Comparison of ENCODE assay signal across 14 cellular contexts in the genomic region with DNA sequence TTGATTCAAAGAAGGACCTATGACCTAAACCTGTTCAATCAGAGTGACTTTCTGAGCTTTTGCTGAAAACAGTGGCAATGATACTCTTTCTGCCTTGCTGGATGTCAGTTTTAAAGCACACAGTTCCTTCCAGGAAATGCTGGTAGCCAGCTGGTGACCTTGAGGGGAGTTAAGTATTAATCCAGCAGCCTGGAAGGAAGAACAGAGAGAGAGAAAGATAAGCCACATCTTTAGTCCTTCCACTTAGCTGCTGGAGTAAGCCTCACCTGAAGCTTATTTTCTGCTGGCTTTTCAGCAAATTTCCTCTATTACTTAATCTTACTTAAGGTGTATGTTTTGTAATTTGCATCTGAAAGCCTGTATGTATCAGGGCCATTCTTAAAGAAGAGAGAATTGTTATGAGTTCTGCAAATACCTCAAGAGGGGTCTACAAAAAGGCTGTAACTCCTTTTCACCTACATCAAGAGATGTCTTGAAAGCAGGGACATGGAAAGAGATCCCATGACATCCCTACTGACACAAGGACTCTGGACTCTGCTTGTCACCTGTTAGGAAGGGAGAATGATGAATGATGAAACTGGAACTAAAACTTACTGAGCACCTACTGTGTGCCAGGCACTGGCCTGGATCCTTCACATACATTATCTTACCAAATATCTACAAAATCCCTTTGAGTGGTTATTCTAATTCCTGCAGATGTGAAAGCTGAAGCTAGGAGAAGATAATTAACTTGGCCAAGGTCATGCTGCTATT.
"Had no signal": no experiment of that assay in that cellular context is flagged by ENCODE, and none has a peak within 500 bp of the region (broad histone marks: within the 10 kb centered on the region; RNA-seq: fewer than 3 reads in every experiment).

No MANE protein-coding gene starts in this region.

- H3K36me3 ChIP-seq: esophagus squamous epithelium, neutrophil, tibial artery, vagina had no signal

- H3K4me1 ChIP-seq: esophagus squamous epithelium, tibial artery, vagina had no signal

- H3K27me3 ChIP-seq: esophagus squamous epithelium, neutrophil, tibial artery, vagina had no signal

- H3K4me3 ChIP-seq: esophagus squamous epithelium, tibial artery, vagina had no signal

- H3K9me3 ChIP-seq: esophagus squamous epithelium, neutrophil, tibial artery, vagina had no signal

- H3K27ac ChIP-seq: esophagus squamous epithelium, neutrophil, tibial artery, vagina had no signal

- DNase-seq: activated CD8-positive, alpha-beta memory T cell treated with anti-CD3 and anti-CD28 coated beads for 24 hours; activated CD8-positive, alpha-beta memory T cell treated with anti-CD3 and anti-CD28 coated beads, Interleukin-2, amount 50 U/mL, for 48 hours; activated effector memory CD4-positive, alpha-beta T cell treated with anti-CD3 and anti-CD28 coated beads, Interleukin-2, amount 50 U/mL, for 16 hours; activated T-cell treated with anti-CD3 and anti-CD28 coated beads, Interleukin-2, amount 50 U/mL, for 72 hours; effector CD8-positive, alpha-beta T cell; esophagus squamous epithelium; mesenchymal stem cell; natural killer cell; stimulated activated CD4-positive, alpha-beta T cell treated with anti-CD3 and anti-CD28 coated beads, Interleukin-2, amount 100 ng/mL, for 24 hours; stimulated activated naive CD8-positive, alpha-beta T cell treated with anti-CD3 and anti-CD28 coated beads, Interleukin-15, Interleukin-2, amounts not matched to agents 100 U/mL and 50 U/mL, for 24 hours; substantia nigra; tibial artery had no signal
